In the genomic region with DNA sequence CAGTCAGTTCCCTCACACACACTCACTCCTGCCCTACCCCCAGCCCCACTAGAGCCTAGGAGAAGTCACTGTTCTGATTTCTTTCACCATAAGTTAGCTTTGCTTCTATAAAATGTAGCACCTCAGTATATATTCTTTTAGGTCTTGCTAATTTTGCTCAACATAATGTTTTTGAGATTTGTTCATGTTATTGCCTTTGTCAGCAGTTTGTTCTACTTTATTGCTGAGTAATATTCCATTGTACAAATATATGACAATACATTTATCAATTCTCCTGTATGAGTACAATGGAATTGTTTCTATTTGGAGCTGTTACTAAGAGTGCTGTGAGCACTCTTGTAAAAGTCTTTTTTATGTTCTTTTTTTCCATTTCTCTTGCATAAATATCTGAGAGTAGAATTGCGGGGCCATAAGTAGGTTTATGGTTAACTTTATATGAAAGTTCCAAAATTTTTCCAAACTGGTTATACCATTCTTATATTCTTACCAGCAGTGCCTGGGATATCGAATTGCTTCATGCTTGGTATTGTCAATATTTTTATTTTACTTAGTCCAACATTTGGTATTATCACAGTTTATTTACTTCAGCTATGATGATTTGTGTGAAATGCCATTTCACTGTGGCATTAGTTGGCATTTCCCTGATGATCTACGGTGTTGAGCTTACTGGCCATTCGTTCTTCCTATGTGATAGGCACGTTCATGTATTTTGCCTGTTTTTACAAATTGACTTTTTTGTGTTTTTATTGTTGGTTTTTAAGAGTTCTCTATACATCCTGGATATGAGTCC, we compare ENCODE assay signal across 18 cellular contexts.
"Had no signal": no experiment of that assay in that cellular context is flagged by ENCODE, and none has a peak within 500 bp of the region (broad histone marks: within the 10 kb centered on the region; RNA-seq: fewer than 3 reads in every experiment).

No MANE protein-coding gene starts in this region.

- H3K4me3 ChIP-seq: hepatocyte, sigmoid colon, skin epidermis, stomach, transverse colon had no signal

- DNase-seq: effector memory CD8-positive, alpha-beta T cell; erythroblast; foreskin melanocyte; head of caudate nucleus; naive thymus-derived CD4-positive, alpha-beta T cell; posterior cingulate gyrus; sigmoid colon; stimulated activated CD4-positive, alpha-beta T cell treated with anti-CD3 and anti-CD28 coated beads, Interleukin-12 subunit alpha, Interleukin-12 subunit beta, amount 100 ng/mL, for 4 hours; stimulated activated naive CD4-positive, alpha-beta T cell; stomach; substantia nigra; transverse colon had no signal

- H3K4me1 Mint-ChIP-seq: naive thymus-derived CD4-positive, alpha-beta T cell had no signal

- ATAC-seq: effector memory CD8-positive, alpha-beta T cell; naive thymus-derived CD4-positive, alpha-beta T cell had no signal

- FAIRE-seq: colon had no signal

- H2AFZ ChIP-seq: hepatocyte had no signal

- H3K27ac ChIP-seq: hepatocyte, neutrophil, sigmoid colon, skin epidermis, transverse colon had no signal

- H3K27ac Mint-ChIP-seq: dendritic cell treated with granulocyte-macrophage colony-stimulating factor and Interleukin-4, amounts not matched to agents 40 ng/mL and 50 ng/mL, for 4 days; effector memory CD8-positive, alpha-beta T cell; naive thymus-derived CD4-positive, alpha-beta T cell had no signal

- H3K9me3 ChIP-seq: neutrophil, thoracic aorta, transverse colon had no signal

- H3K36me3 ChIP-seq: neutrophil, sigmoid colon, stomach, thoracic aorta, transverse colon had no signal

- H3K4me3 Mint-ChIP-seq: dendritic cell treated with granulocyte-macrophage colony-stimulating factor and Interleukin-4, amounts not matched to agents 40 ng/mL and 50 ng/mL, for 4 days; effector memory CD8-positive, alpha-beta T cell; naive thymus-derived CD4-positive, alpha-beta T cell had no signal

- H3K4me2 ChIP-seq: hepatocyte had no signal

- H3K27me3 ChIP-seq: hepatocyte, neutrophil, sigmoid colon, stomach, transverse colon had no signal

- H3K79me2 ChIP-seq: hepatocyte had no signal
